In genomic region chr1:183953031-183953430, GRCh38 we compare ENCODE assay signal across 14 cellular contexts.
DNase-seq lines count a peak whose midpoint lies in the region; ATAC-seq and TF ChIP-seq lines count a peak whose summit lies in the region.
"Had no signal": no experiment of that assay in that cellular context is flagged by ENCODE, and none has a peak within 500 bp of the region (broad histone marks: within the 10 kb centered on the region; RNA-seq: fewer than 3 reads in every experiment).

No MANE protein-coding gene starts in this region.

- ATAC-seq in GM18907 (IDR thresholded peaks at IDR 0.05; ENCODE audit: unreplicated experiment) = no peak
- ATAC-seq: right lobe of liver had no signal

- H3K9ac ChIP-seq in rectal smooth muscle tissue (ENCODE audit: low read length) = no peak overlapping the region

- H3K27ac ChIP-seq in rectal smooth muscle tissue (ENCODE audit: low read depth, low read length) = peak overlapping the region; percentile 17
- H3K27ac ChIP-seq: right lobe of liver had no signal

- H3K4me1 ChIP-seq in rectal smooth muscle tissue (ENCODE audit: control insufficient read depth, insufficient read depth, low read length) = peaks cover 6% of the 10 kb centered on the region
- H3K4me1 ChIP-seq: right lobe of liver, uterus had no signal

- no peaks in the 10 kb centered on the region for H3K36me3 ChIP-seq in rectal smooth muscle tissue (ENCODE audit: control insufficient read depth, insufficient read depth, low read length)
- H3K36me3 ChIP-seq: right lobe of liver, uterus had no signal

- no peaks in the 10 kb centered on the region for H3K27me3 ChIP-seq in rectal smooth muscle tissue (ENCODE audit: control insufficient read depth, insufficient read depth, low read length)
- H3K27me3 ChIP-seq: right lobe of liver, uterus had no signal

- no peak overlapping the region for H3K4me3 ChIP-seq in fibroblast of villous mesenchyme (ENCODE audit: low read depth, low read length)
- H3K4me3 ChIP-seq in rectal smooth muscle tissue (ENCODE audit: low read length) = no peak overlapping the region
- H3K4me3 ChIP-seq: right lobe of liver, uterus had no signal

- TF ChIP-seq CTCF in fibroblast of villous mesenchyme (IDR thresholded peaks at IDR 0.05; ENCODE audit: insufficient read depth, low read depth, low read length) = no peak

- DNase-seq in DMS53 treated with DMSO at 0.1 percent for 48 hours (lab: John Stamatoyannopoulos, UW; ENCODE audit: unreplicated experiment) (peak; percentile 13), NCI-H2171 treated with DMSO at 0.1 percent for 48 hours (lab: John Stamatoyannopoulos, UW) (peak; percentile 42), fibroblast of villous mesenchyme (ENCODE audit: low read depth) (peak; percentile 55), dedifferentiated amniotic fluid mesenchymal stem cell (ENCODE audit: extremely low spot score) (no peak), HCEC 1CT (no peak), NCI-H2081 treated with DMSO at 0.1 percent for 48 hours (lab: John Stamatoyannopoulos, UW) (no peak)
- DNase-seq: activated CD4-positive, CD25-positive, alpha-beta regulatory T cell; activated gamma-delta T cell treated with Interleukin-2 at 50 U/mL for 16 hours; NCI-H748 treated with DMSO at 0.1 percent for 48 hours; right lobe of liver; RPMI8226; uterus had no signal

Comparison
In these comparisons a context has a peak if more than half of its experiments do, and no peak if none do; other contexts are left out.
1. DNase-seq: peak in DMS53 treated with DMSO at 0.1 percent for 48 hours (single experiment), NCI-H2171 treated with DMSO at 0.1 percent for 48 hours (single experiment) and fibroblast of villous mesenchyme (single experiment); none in dedifferentiated amniotic fluid mesenchymal stem cell (single experiment), HCEC 1CT (single experiment) and NCI-H2081 treated with DMSO at 0.1 percent for 48 hours (single experiment).